Comparison of ENCODE assay signal across 8 cellular contexts in genomic region chr15:101242160-101242998, GRCh38. TPM values are rescaled to one million over a fixed set of nuclear protein-coding genes. Genes with fewer than 3 reads are reported as not detected.
DNase-seq lines count a peak whose midpoint lies in the region; ATAC-seq and TF ChIP-seq lines count a peak whose summit lies in the region.

No MANE protein-coding gene starts in this region.

- H3K79me2 ChIP-seq in SK-N-SH (ENCODE audit: insufficient read depth) (peaks cover 100% of the 10 kb centered on the region), PC-9 (ENCODE audit: low read depth) (peaks cover 71% of the 10 kb centered on the region)

- no peak overlapping the region for H3K4ac ChIP-seq in neuronal stem cell (ENCODE audit: low read length)

- peaks cover 0 to 13% of the 10 kb centered on the region in 2 experiments for H3K36me3 ChIP-seq in SK-N-SH (replicated peaks in 1 of 2; ENCODE audit: control insufficient read depth in 1 of 2, insufficient read depth in 2 of 2, low read length in 1 of 2)
- H3K36me3 ChIP-seq in neuronal stem cell (replicated peaks in 1 of 2; ENCODE audit: control insufficient read depth in 2 of 2, insufficient read depth in 2 of 2, low read length in 2 of 2): peaks cover 3 to 52% of the 10 kb centered on the region in 2 donors
- H3K36me3 ChIP-seq in PC-9 (ENCODE audit: low read depth): no peaks in the 10 kb centered on the region

- WGBS in SK-N-SH (ENCODE audit: low lambda C conversion rate): 91% methylated on average over 12 of the region's 12 CpGs
- no CpG with 5 or more reads among the region's 12 CpGs for WGBS in neuronal stem cell (ENCODE audit: extremely low coverage in 2 of 2, insufficient read length in 2 of 2, insufficient replicate concordance in 1 of 2), 2 donors

- no peak for TF ChIP-seq RAD21 in SK-N-SH (IDR thresholded peaks at IDR 0.05; ENCODE audit: low read length)

- in situ Hi-C loops in astrocyte of the spinal cord (cut with HindIII; ENCODE audit: low sequenced_read_pairs): loop anchor here (5.0 kb wide), 1 partner anchor 50 kb away; no protein-coding TSS in a partner anchor

- H3F3A ChIP-seq in SK-N-SH (replicated peaks; ENCODE audit: insufficient read depth) (no peaks in the 10 kb centered on the region), PC-9 (ENCODE audit: insufficient read depth, low read depth) (no peaks in the 10 kb centered on the region)

- H2BK5ac ChIP-seq in neuronal stem cell (ENCODE audit: low read length): no peak overlapping the region

- no peak for DNase-seq in SK-N-SH
- DNase-seq in SIG-M5 treated with dmso at 0.1 percent for 504 hours (lab: John Stamatoyannopoulos, UW; ENCODE audit: unreplicated experiment): peak; percentile 89
- peak; percentile 69 for DNase-seq in astrocyte of the spinal cord (ENCODE audit: low read depth, low spot score)
- DNase-seq in myocyte (ENCODE audit: low read depth): peak; percentile 53
- DNase-seq in neuronal stem cell (ENCODE audit: low spot score): no peak
- DNase-seq in PC-9: no peak

- no peak overlapping the region for H3K14ac ChIP-seq in neuronal stem cell (ENCODE audit: low read length)

- no peak overlapping the region for H2BK120ac ChIP-seq in neuronal stem cell (ENCODE audit: low read depth, low read length)

- H3K4me3 ChIP-seq in SK-N-SH (ENCODE audit: low read depth in 2 of 2, low read length in 1 of 2): no peak overlapping the region
- no peak overlapping the region for H3K4me3 ChIP-seq in astrocyte of the spinal cord (ENCODE audit: low read depth, low read length)
- H3K4me3 ChIP-seq in neuronal stem cell (ENCODE audit: low read length in 2 of 2): no peak overlapping the region
- H3K4me3 ChIP-seq in PC-9: no peak overlapping the region

- H3K18ac ChIP-seq in neuronal stem cell (ENCODE audit: low read length): no peak overlapping the region

- ATAC-seq in SK-N-SH treated with all-trans-retinoic acid at 6 μM for 48 hours (peak; percentile 38), HG02981 (IDR thresholded peaks at IDR 0.05; ENCODE audit: unreplicated experiment) (peak; percentile 84)

- H2BK12ac ChIP-seq in neuronal stem cell (ENCODE audit: low read length): no peak overlapping the region

- H3K23ac ChIP-seq in neuronal stem cell (ENCODE audit: low read depth, low read length, poor library complexity): no peak overlapping the region

- H3K9ac ChIP-seq in SK-N-SH (no peak overlapping the region), neuronal stem cell (ENCODE audit: low read depth, low read length, poor library complexity) (no peak overlapping the region)

- H3K79me1 ChIP-seq in neuronal stem cell (ENCODE audit: low read depth, low read length): peaks cover 15% of the 10 kb centered on the region

- H3K4me1 ChIP-seq in SK-N-SH (ENCODE audit: control insufficient read depth in 1 of 2, insufficient read depth in 2 of 2, low read depth in 1 of 2, low read length in 1 of 2) (peaks cover 15 to 31% of the 10 kb centered on the region in 2 experiments; a peak in 1 of 4 replicates), neuronal stem cell (ENCODE audit: control insufficient read depth in 2 of 2, insufficient read depth in 1 of 2, low read depth in 1 of 2, low read length in 2 of 2) (peaks cover 0 to 7% of the 10 kb centered on the region in 2 donors), PC-9 (replicated peaks; ENCODE audit: insufficient read depth) (no peaks in the 10 kb centered on the region)

- CTCF ChIA-PET in SK-N-SH (lab: Yijun Ruan, JAX): interaction anchor here (0.7 to 1.5 kb wide), 5 partner anchors 9 to 234 kb away, joined by 3 to 4 read pairs (median 3); partner anchors contain the start of gene CHSY1
- CTCF ChIA-PET in PC-9 (lab: Charles Lee): interaction anchor here (0.5 kb wide), 1 partner anchor 114 kb away, joined by 6 read pairs; no protein-coding TSS in a partner anchor

- POLR2A ChIA-PET in SK-N-SH (lab: Yijun Ruan, JAX) (interaction anchor here (1.0 kb wide), 1 partner anchor 10 kb away, joined by 3 read pairs; no protein-coding TSS in a partner anchor), PC-9 (lab: Charles Lee; ENCODE audit: unreplicated experiment) (no interaction called here)

- H4K20me1 ChIP-seq in SK-N-SH (ENCODE audit: insufficient read depth): peaks cover 97% of the 10 kb centered on the region
- H4K20me1 ChIP-seq in PC-9 (ENCODE audit: insufficient read depth): peaks cover 29% of the 10 kb centered on the region

- no peak for TF ChIP-seq EP300 in SK-N-SH (IDR thresholded peaks at IDR 0.05; ENCODE audit: borderline replicate concordance in 1 of 2, low read depth in 1 of 2, low read length in 1 of 2)

- no peak overlapping the region for H2AK5ac ChIP-seq in neuronal stem cell (ENCODE audit: low read depth, low read length)

- H4K8ac ChIP-seq in neuronal stem cell (ENCODE audit: low read depth, low read length): no peak overlapping the region

- H3K9me2 ChIP-seq in SK-N-SH (0 out of 2 replicates have a peak, but pooled peaks cover 3% of the 10 kb centered on the region), PC-9 (ENCODE audit: insufficient read depth) (no peaks in the 10 kb centered on the region)

- no peak overlapping the region for H4K91ac ChIP-seq in neuronal stem cell (ENCODE audit: low read depth, low read length, poor library complexity)

- H3K4me2 ChIP-seq in SK-N-SH (no peak overlapping the region), neuronal stem cell (ENCODE audit: insufficient read depth, low read length, poor library complexity, severe bottlenecking) (no peak overlapping the region), PC-9 (no peak overlapping the region)

- H3K27ac ChIP-seq in SK-N-SH (ENCODE audit: low read depth in 2 of 2, low read length in 1 of 2) (no peak overlapping the region), neuronal stem cell (replicated peaks; ENCODE audit: low read length) (no peak overlapping the region), PC-9 (no peak overlapping the region)

- intact Hi-C loops in PC-9 (cut with micrococcal nuclease; ENCODE audit: unreplicated experiment): no loop called here

- H3K27me3 ChIP-seq in SK-N-SH (ENCODE audit: insufficient read depth) (no peaks in the 10 kb centered on the region), neuronal stem cell (ENCODE audit: control insufficient read depth in 3 of 3, insufficient read depth in 3 of 3, low read depth in 1 of 3, low read length in 3 of 3) (peaks cover 0 to 5% (median 0%) of the 10 kb centered on the region in 3 experiments), PC-9 (ENCODE audit: insufficient read depth, low read depth) (no peaks in the 10 kb centered on the region)

- H2AFZ ChIP-seq in SK-N-SH (ENCODE audit: low read depth) (no peak overlapping the region), neuronal stem cell (ENCODE audit: low read length) (no peak overlapping the region), PC-9 (no peak overlapping the region)

- no peak overlapping the region for H2BK15ac ChIP-seq in neuronal stem cell (ENCODE audit: low read length)

- H3K9me3 ChIP-seq in SK-N-SH (no peaks in the 10 kb centered on the region), neuronal stem cell (replicated peaks in 1 of 2; ENCODE audit: control insufficient read depth in 2 of 2, insufficient read depth in 1 of 2, low read depth in 1 of 2, low read length in 2 of 2) (no peaks in the 10 kb centered on the region), PC-9 (ENCODE audit: insufficient read depth, low read depth) (no peaks in the 10 kb centered on the region)

- TF ChIP-seq CTCF in SK-N-SH (IDR thresholded peaks at IDR 0.05) (no peak), astrocyte of the spinal cord (IDR thresholded peaks at IDR 0.05; ENCODE audit: low read depth, low read length) (no peak), PC-9 (conservative IDR thresholded peaks at IDR 0.05) (no peak)

- BruUV-seq in PC-9 (replicated peaks; lab: Mats Ljungman, UMichigan): no TSS peak

TF ChIP-seq in SK-N-SH treated with all-trans-retinoic acid at 6 μM for 48 hours, 23 proteins besides CTCF, POLR2A, EP300 and RAD21 (continues in another document):
- TF ChIP-seq ZNF70 (CRISPR knock-in tag; IDR thresholded peaks at IDR 0.05) (no peak), SNAI2 (CRISPR knock-in tag; IDR thresholded peaks at IDR 0.05) (no peak), ZFP30 (CRISPR knock-in tag; IDR thresholded peaks at IDR 0.05) (no peak), ISL1 (CRISPR knock-in tag; IDR thresholded peaks at IDR 0.05) (no peak)

TF ChIP-seq in SK-N-SH, 30 proteins besides CTCF, POLR2A, EP300 and RAD21 (continues in another document):
- TF ChIP-seq TEAD4 (IDR thresholded peaks at IDR 0.05; ENCODE audit: borderline replicate concordance, insufficient read depth) (no peak), FOSL2 (IDR thresholded peaks at IDR 0.05; ENCODE audit: borderline replicate concordance, low read depth) (no peak), FOXJ3 (CRISPR knock-in tag; IDR thresholded peaks at IDR 0.05) (no peak), PBX3 (IDR thresholded peaks at IDR 0.05) (no peak), MEF2A (IDR thresholded peaks at IDR 0.05; ENCODE audit: borderline replicate concordance, low read depth) (no peak), FOXM1 (IDR thresholded peaks at IDR 0.05; ENCODE audit: low read depth) (no peak)

RNA-seq across cellular contexts. Expression of gene CHSY1, which starts 9.5 kb away (rescaled TPM):
- polyA plus RNA-seq in SK-N-SH (2012; rRNA removed): 15.7 and 17.4 TPM in 2 replicates
- polyA plus RNA-seq in SK-N-SH (2012; cell fraction: cytosol; rRNA removed): 21.1 and 21.5 TPM in 2 replicates
- 6.0 and 10.5 TPM in 2 replicates for polyA plus RNA-seq in SK-N-SH (2012; cell fraction: nucleus; rRNA removed)
- total RNA-seq in myocyte (14.1 and 15.2 TPM in 2 replicates), PC-9 (2021) (10.3 and 10.7 TPM in 2 replicates)
- 12.4 TPM for polyA plus RNA-seq in myocyte (2012)
- polyA plus RNA-seq in neuronal stem cell (2013, experiment 1 of 2): 21.2 TPM
- polyA plus RNA-seq in neuronal stem cell (2013, experiment 2 of 2): 19.4 TPM

RNA-seq across cellular contexts. Expression of gene SELENOS, which starts 34.9 kb away (rescaled TPM):
- 101 and 124 TPM in 2 replicates for polyA plus RNA-seq in SK-N-SH (2012; rRNA removed)
- polyA plus RNA-seq in SK-N-SH (2012; cell fraction: cytosol; rRNA removed): 124 and 132 TPM in 2 replicates
- 48.8 and 75.5 TPM in 2 replicates for polyA plus RNA-seq in SK-N-SH (2012; cell fraction: nucleus; rRNA removed)
- total RNA-seq in myocyte (65.6 and 68.0 TPM in 2 replicates), PC-9 (2021) (20.8 and 28.6 TPM in 2 replicates)
- polyA plus RNA-seq in myocyte (2012): 77.0 TPM
- polyA plus RNA-seq in neuronal stem cell (2013, experiment 1 of 2): 27.7 TPM
- 28.7 TPM for polyA plus RNA-seq in neuronal stem cell (2013, experiment 2 of 2)

RNA-seq across cellular contexts. Expression of gene SNRPA1, which starts 52.7 kb away (rescaled TPM):
- 59.9 and 62.3 TPM in 2 replicates for polyA plus RNA-seq in SK-N-SH (2012; rRNA removed)
- 68.2 and 86.6 TPM in 2 replicates for polyA plus RNA-seq in SK-N-SH (2012; cell fraction: cytosol; rRNA removed)
- polyA plus RNA-seq in SK-N-SH (2012; cell fraction: nucleus; rRNA removed): 58.2 and 99.5 TPM in 2 replicates
- total RNA-seq in myocyte (15.4 and 19.6 TPM in 2 replicates), PC-9 (2021) (71.6 and 95.0 TPM in 2 replicates)
- polyA plus RNA-seq in myocyte (2012): 27.5 TPM
- 125 TPM for polyA plus RNA-seq in neuronal stem cell (2013, experiment 1 of 2)
- 129 TPM for polyA plus RNA-seq in neuronal stem cell (2013, experiment 2 of 2)

Comparison
In these comparisons a context has a peak if more than half of its experiments do, and no peak if none do; other contexts are left out.
1. DNase-seq: peak in SIG-M5 treated with dmso at 0.1 percent for 504 hours (single experiment), astrocyte of the spinal cord (single experiment) and myocyte (single experiment); none in SK-N-SH (single experiment), neuronal stem cell (single experiment) and PC-9 (0 of 2).